In genomic region chr6:32973144-32973854, GRCh38 we compare ENCODE assay signal across 8 cellular contexts.
DNase-seq lines count a peak whose midpoint lies in the region; ATAC-seq lines count a peak whose summit lies in the region.

No MANE protein-coding gene starts in this region.

- DNase-seq in NCI-H2196 (lab: John Stamatoyannopoulos, UW; ENCODE audit: unreplicated experiment) (peak; percentile 46), NCI-H2196 treated with DMSO at 0.1 percent for 48 hours (lab: John Stamatoyannopoulos, UW; ENCODE audit: unreplicated experiment) (no peak), NOMO-1 treated with dmso at 0.1 percent for 144 hours (lab: John Stamatoyannopoulos, UW; ENCODE audit: unreplicated experiment) (peak; percentile 25), adipocyte (ENCODE audit: low read depth) (peak; percentile 65), GM19238 (ENCODE audit: insufficient read length, low spot score) (no peak)
- peak; percentile 70 for DNase-seq in stimulated activated CD4-positive, alpha-beta T cell treated with anti-CD3 and anti-CD28 coated beads, Interleukin-15, amount 100 ng/mL, for 24 hours

- H3K9me3 ChIP-seq in adipocyte (ENCODE audit: control insufficient read depth, low read length) = no peaks in the 10 kb centered on the region
- no peaks in the 10 kb centered on the region for H3K9me3 ChIP-seq in iPS-18c (ENCODE audit: control insufficient read depth, insufficient read depth, low read length)

- H3K36me3 ChIP-seq in adipocyte (ENCODE audit: control insufficient read depth, insufficient read depth, low read length, severe bottlenecking) = peaks cover 58% of the 10 kb centered on the region

- H3K9ac ChIP-seq in adipocyte (ENCODE audit: low read length) = peak overlapping the region; percentile 98

- ATAC-seq in HG03097 (IDR thresholded peaks at IDR 0.05; ENCODE audit: low FRiP score, unreplicated experiment) = no peak

- no peaks in the 10 kb centered on the region for H3K27me3 ChIP-seq in adipocyte (replicated peaks; ENCODE audit: control insufficient read depth, insufficient read depth, low read length)

- peaks cover 32% of the 10 kb centered on the region for H3K4me1 ChIP-seq in adipocyte (ENCODE audit: control insufficient read depth, insufficient read depth, low read length)

- H3K4me3 ChIP-seq in adipocyte (ENCODE audit: low read length) = peak overlapping the region; percentile 98
- H3K4me3 ChIP-seq in iPS-18c (ENCODE audit: insufficient read depth, low read depth, low read length) = peak overlapping the region; percentile 99

Comparison
In these comparisons a context has a peak if more than half of its experiments do, and no peak if none do; other contexts are left out.
1. DNase-seq: peak in NCI-H2196 (single experiment), NOMO-1 treated with dmso at 0.1 percent for 144 hours (single experiment), adipocyte (single experiment) and stimulated activated CD4-positive, alpha-beta T cell treated with anti-CD3 and anti-CD28 coated beads, Interleukin-15, amount 100 ng/mL, for 24 hours (single experiment); none in NCI-H2196 treated with DMSO at 0.1 percent for 48 hours (single experiment) and GM19238 (single experiment).